Comparison of ENCODE assay signal across 13 cellular contexts in the genomic region with DNA sequence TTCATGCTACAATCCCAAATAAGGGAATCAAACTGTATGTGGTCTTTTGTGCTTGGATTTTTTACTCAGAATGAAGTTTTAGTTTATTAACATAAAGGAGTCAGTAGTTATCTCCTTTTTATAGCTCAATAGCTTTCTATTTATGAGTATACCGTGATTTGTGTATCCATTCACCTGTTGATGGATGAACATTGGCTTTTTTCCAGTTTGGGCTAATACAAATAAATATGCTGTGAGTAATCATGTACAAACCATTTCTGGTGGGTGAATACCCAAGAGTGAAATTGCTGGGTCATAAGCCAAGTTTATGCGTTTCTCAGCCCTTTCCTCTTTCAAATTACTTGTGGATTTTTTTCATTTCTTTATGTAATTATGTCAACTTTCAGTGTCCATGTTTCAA.
"Had no signal": no experiment of that assay in that cellular context is flagged by ENCODE, and none has a peak within 500 bp of the region (broad histone marks: within the 10 kb centered on the region; RNA-seq: fewer than 3 reads in every experiment).

No MANE protein-coding gene starts in this region.

- H3K4me3 ChIP-seq: gastrocnemius medialis, heart left ventricle, lower lobe of right lung had no signal

- DNase-seq: activated CD4-positive, alpha-beta T cell treated with anti-CD3 and anti-CD28 coated beads for 36 hours; activated CD8-positive, alpha-beta T cell treated with anti-CD3 and anti-CD28 coated beads for 36 hours; activated effector memory CD4-positive, alpha-beta T cell treated with Interleukin-2 at 50 U/mL for 16 hours; activated naive CD4-positive, alpha-beta T cell treated with anti-CD3 and anti-CD28 coated beads, Interleukin-2, amount 50 U/mL, for 16 hours; activated T-cell treated with anti-CD3 and anti-CD28 coated beads, Interleukin-2, amount 50 U/mL, for 4 hours; cortex of kidney; effector CD4-positive, alpha-beta T cell; gastrocnemius medialis; heart left ventricle; immature natural killer cell; left cardiac atrium; lower lobe of right lung; T-helper 2 cell had no signal
